11 cellular contexts compared by ENCODE assay signal in the genomic region with DNA sequence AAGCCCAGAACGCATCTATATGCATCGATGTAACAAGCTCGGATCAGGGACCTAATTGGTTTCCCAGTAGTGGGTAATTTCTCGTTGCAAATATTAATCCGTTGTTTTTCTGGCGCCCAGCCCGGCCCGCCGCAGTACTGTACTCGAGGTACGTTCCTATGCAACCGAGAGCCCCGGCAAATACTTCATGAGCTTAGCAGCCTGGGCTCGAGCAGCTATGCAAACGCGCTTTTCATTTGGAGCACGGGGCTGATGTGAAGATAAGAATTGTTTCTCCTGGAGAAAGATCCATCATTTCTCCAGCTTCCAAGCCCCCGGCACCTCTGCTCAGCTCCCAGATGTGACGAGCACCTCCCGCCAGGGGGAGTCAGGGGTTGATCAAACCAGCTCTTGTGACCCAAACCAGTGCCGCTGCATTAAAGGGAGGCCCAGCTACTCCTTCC.
DNase-seq lines count a peak whose midpoint lies in the region; ATAC-seq and TF ChIP-seq lines count a peak whose summit lies in the region.
"Had no signal": no experiment of that assay in that cellular context is flagged by ENCODE, and none has a peak within 500 bp of the region (broad histone marks: within the 10 kb centered on the region; RNA-seq: fewer than 3 reads in every experiment).

No MANE protein-coding gene starts in this region.

- POLR2A ChIA-PET in activated CD4-positive, alpha-beta T cell treated with anti-CD3 and anti-CD28 coated beads for 36 hours (lab: Charles Lee): interaction anchor here (0.7 kb wide), 1 partner anchor 30 kb away, joined by 4 read pairs; no protein-coding TSS in a partner anchor

- intact Hi-C loops in activated CD4-positive, alpha-beta T cell treated with anti-CD3 and anti-CD28 coated beads for 36 hours (cut with DNase I, micrococcal nuclease): no loop called here

- H3K9me3 Mint-ChIP-seq in activated CD4-positive, alpha-beta T cell treated with anti-CD3 and anti-CD28 coated beads for 36 hours (ENCODE audit: low read depth): no peaks in the 10 kb centered on the region
- H3K9me3 Mint-ChIP-seq: activated B cell treated with CpG ODN at 0.5 μM for 24 hours had no signal

- TF ChIP-seq CTCF in GM10266 (IDR thresholded peaks at IDR 0.05; ENCODE audit: control insufficient read depth, insufficient read depth, low read depth, missing control alignments): no peak

- H3K36me3 Mint-ChIP-seq in activated CD4-positive, alpha-beta T cell treated with anti-CD3 and anti-CD28 coated beads for 36 hours (ENCODE audit: low read depth): no peaks in the 10 kb centered on the region

- peak overlapping the region; percentile 64 for H3K27ac ChIP-seq in caudate nucleus (ENCODE audit: low read depth, low read length)
- H3K27ac ChIP-seq: gastrocnemius medialis had no signal

- H3K27ac Mint-ChIP-seq in activated CD4-positive, alpha-beta T cell treated with anti-CD3 and anti-CD28 coated beads for 36 hours: no peak overlapping the region
- H3K27ac Mint-ChIP-seq: activated B cell treated with CpG ODN at 0.5 μM for 24 hours had no signal

- CTCF ChIA-PET in activated CD4-positive, alpha-beta T cell treated with anti-CD3 and anti-CD28 coated beads for 36 hours (lab: Charles Lee): interaction anchor here (0.5 to 0.7 kb wide), 2 partner anchors 80 to 1668 kb away, joined by 3 read pairs; no protein-coding TSS in a partner anchor

- DNase-seq in AG20443 (ENCODE audit: low spot score) (peak; percentile 84), NCI-H1694 treated with DMSO at 0.1 percent for 48 hours (lab: John Stamatoyannopoulos, UW) (peak; percentile 90), caudate nucleus (lab: John Stamatoyannopoulos, UW) (peak in 52 of 61 donors; percentile 11 to 72 (median 46)), lung microvascular endothelial cell (ENCODE audit: low read depth in 2 of 2) (peak; percentile 16 to 23), SW 1271 (lab: John Stamatoyannopoulos, UW) (no peak), T-helper 2 cell (no peak), GM10266 (ENCODE audit: extremely low spot score) (no peak)
- no peak for DNase-seq in activated CD4-positive, alpha-beta T cell treated with anti-CD3 and anti-CD28 coated beads for 36 hours
- DNase-seq: activated B cell treated with CpG ODN at 0.5 μM for 24 hours, gastrocnemius medialis, GDM1 had no signal

- ATAC-seq in activated CD4-positive, alpha-beta T cell treated with anti-CD3 and anti-CD28 coated beads for 36 hours: no peak
- ATAC-seq: gastrocnemius medialis had no signal

- H3K4me3 Mint-ChIP-seq in activated CD4-positive, alpha-beta T cell treated with anti-CD3 and anti-CD28 coated beads for 36 hours: no peak overlapping the region
- H3K4me3 Mint-ChIP-seq: activated B cell treated with CpG ODN at 0.5 μM for 24 hours had no signal

- no peaks in the 10 kb centered on the region for H3K4me1 Mint-ChIP-seq in activated CD4-positive, alpha-beta T cell treated with anti-CD3 and anti-CD28 coated beads for 36 hours
- H3K4me1 Mint-ChIP-seq: activated B cell treated with CpG ODN at 0.5 μM for 24 hours had no signal

- no peaks in the 10 kb centered on the region for H3K27me3 Mint-ChIP-seq in activated CD4-positive, alpha-beta T cell treated with anti-CD3 and anti-CD28 coated beads for 36 hours
- H3K27me3 Mint-ChIP-seq: activated B cell treated with CpG ODN at 0.5 μM for 24 hours had no signal

Comparison
In these comparisons a context has a peak if more than half of its experiments do, and no peak if none do; other contexts are left out.
1. DNase-seq: peak in AG20443 (single experiment), NCI-H1694 treated with DMSO at 0.1 percent for 48 hours (single experiment), caudate nucleus (52 of 61) and lung microvascular endothelial cell (2 of 2); none in SW 1271 (0 of 2), T-helper 2 cell (0 of 5), activated CD4-positive, alpha-beta T cell treated with anti-CD3 and anti-CD28 coated beads for 36 hours (single experiment) and GM10266 (single experiment).